ENCODE assay signal across 1 cellular context in genomic region chr20:41149679-41150131, GRCh38.
TF ChIP-seq lines count a peak whose summit lies in the region.

No MANE protein-coding gene starts in this region.

TF ChIP-seq in HepG2, 621 proteins besides CTCF, POLR2A, EP300 and RAD21 (continued from another document and continues in another):
- TF ChIP-seq, protein P1, sequence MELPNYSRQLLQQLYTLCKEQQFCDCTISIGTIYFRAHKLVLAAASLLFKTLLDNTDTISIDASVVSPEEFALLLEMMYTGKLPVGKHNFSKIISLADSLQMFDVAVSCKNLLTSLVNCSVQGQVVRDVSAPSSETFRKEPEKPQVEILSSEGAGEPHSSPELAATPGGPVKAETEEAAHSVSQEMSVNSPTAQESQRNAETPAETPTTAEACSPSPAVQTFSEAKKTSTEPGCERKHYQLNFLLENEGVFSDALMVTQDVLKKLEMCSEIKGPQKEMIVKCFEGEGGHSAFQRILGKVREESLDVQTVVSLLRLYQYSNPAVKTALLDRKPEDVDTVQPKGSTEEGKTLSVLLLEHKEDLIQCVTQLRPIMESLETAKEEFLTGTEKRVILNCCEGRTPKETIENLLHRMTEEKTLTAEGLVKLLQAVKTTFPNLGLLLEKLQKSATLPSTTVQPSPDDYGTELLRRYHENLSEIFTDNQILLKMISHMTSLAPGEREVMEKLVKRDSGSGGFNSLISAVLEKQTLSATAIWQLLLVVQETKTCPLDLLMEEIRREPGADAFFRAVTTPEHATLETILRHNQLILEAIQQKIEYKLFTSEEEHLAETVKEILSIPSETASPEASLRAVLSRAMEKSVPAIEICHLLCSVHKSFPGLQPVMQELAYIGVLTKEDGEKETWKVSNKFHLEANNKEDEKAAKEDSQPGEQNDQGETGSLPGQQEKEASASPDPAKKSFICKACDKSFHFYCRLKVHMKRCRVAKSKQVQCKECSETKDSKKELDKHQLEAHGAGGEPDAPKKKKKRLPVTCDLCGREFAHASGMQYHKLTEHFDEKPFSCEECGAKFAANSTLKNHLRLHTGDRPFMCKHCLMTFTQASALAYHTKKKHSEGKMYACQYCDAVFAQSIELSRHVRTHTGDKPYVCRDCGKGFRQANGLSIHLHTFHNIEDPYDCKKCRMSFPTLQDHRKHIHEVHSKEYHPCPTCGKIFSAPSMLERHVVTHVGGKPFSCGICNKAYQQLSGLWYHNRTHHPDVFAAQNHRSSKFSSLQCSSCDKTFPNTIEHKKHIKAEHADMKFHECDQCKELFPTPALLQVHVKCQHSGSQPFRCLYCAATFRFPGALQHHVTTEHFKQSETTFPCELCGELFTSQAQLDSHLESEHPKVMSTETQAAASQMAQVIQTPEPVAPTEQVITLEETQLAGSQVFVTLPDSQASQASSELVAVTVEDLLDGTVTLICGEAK (IDR thresholded peaks at IDR 0.05), result no peak
- TF ChIP-seq, protein P1 (CRISPR knock-in tag; IDR thresholded peaks at IDR 0.05), result no peak
- TF ChIP-seq GLMP (CRISPR knock-in tag; IDR thresholded peaks at IDR 0.05; ENCODE audit: borderline replicate concordance), result no peak
- TF ChIP-seq, protein P2, sequence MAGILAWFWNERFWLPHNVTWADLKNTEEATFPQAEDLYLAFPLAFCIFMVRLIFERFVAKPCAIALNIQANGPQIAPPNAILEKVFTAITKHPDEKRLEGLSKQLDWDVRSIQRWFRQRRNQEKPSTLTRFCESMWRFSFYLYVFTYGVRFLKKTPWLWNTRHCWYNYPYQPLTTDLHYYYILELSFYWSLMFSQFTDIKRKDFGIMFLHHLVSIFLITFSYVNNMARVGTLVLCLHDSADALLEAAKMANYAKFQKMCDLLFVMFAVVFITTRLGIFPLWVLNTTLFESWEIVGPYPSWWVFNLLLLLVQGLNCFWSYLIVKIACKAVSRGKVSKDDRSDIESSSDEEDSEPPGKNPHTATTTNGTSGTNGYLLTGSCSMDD (CRISPR knock-in tag; IDR thresholded peaks at IDR 0.05), result no peak
- TF ChIP-seq, protein P3, sequence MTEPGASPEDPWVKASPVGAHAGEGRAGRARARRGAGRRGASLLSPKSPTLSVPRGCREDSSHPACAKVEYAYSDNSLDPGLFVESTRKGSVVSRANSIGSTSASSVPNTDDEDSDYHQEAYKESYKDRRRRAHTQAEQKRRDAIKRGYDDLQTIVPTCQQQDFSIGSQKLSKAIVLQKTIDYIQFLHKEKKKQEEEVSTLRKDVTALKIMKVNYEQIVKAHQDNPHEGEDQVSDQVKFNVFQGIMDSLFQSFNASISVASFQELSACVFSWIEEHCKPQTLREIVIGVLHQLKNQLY (CRISPR knock-in tag; IDR thresholded peaks at IDR 0.05), result no peak
- peak; percentile 52; the same call in 1 of the 2 replicates for TF ChIP-seq FOSL1 (CRISPR knock-in tag; IDR thresholded peaks at IDR 0.05; ENCODE audit: borderline replicate concordance)
- no peak for TF ChIP-seq KLF13 (CRISPR knock-in tag; IDR thresholded peaks at IDR 0.05)
- TF ChIP-seq HDAC2 (CRISPR knock-in tag; IDR thresholded peaks at IDR 0.05), result 0 out of 2 replicates have a peak, but pooled peaks have one; percentile 18
- no peak for TF ChIP-seq ZBTB7B (CRISPR knock-in tag; IDR thresholded peaks at IDR 0.05)
- TF ChIP-seq, protein P4, sequence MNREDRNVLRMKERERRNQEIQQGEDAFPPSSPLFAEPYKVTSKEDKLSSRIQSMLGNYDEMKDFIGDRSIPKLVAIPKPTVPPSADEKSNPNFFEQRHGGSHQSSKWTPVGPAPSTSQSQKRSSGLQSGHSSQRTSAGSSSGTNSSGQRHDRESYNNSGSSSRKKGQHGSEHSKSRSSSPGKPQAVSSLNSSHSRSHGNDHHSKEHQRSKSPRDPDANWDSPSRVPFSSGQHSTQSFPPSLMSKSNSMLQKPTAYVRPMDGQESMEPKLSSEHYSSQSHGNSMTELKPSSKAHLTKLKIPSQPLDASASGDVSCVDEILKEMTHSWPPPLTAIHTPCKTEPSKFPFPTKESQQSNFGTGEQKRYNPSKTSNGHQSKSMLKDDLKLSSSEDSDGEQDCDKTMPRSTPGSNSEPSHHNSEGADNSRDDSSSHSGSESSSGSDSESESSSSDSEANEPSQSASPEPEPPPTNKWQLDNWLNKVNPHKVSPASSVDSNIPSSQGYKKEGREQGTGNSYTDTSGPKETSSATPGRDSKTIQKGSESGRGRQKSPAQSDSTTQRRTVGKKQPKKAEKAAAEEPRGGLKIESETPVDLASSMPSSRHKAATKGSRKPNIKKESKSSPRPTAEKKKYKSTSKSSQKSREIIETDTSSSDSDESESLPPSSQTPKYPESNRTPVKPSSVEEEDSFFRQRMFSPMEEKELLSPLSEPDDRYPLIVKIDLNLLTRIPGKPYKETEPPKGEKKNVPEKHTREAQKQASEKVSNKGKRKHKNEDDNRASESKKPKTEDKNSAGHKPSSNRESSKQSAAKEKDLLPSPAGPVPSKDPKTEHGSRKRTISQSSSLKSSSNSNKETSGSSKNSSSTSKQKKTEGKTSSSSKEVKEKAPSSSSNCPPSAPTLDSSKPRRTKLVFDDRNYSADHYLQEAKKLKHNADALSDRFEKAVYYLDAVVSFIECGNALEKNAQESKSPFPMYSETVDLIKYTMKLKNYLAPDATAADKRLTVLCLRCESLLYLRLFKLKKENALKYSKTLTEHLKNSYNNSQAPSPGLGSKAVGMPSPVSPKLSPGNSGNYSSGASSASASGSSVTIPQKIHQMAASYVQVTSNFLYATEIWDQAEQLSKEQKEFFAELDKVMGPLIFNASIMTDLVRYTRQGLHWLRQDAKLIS (CRISPR knock-in tag; IDR thresholded peaks at IDR 0.05), result no peak
- no peak for TF ChIP-seq SNAPC5 (CRISPR knock-in tag; IDR thresholded peaks at IDR 0.05; ENCODE audit: borderline replicate concordance)
- no peak for TF ChIP-seq ZNF207 (IDR thresholded peaks at IDR 0.05; ENCODE audit: borderline replicate concordance)
- no peak for TF ChIP-seq ZBTB1 (CRISPR knock-in tag; IDR thresholded peaks at IDR 0.05; ENCODE audit: borderline replicate concordance)
- TF ChIP-seq ZBTB42 (CRISPR knock-in tag; IDR thresholded peaks at IDR 0.05), result no peak
- TF ChIP-seq MIXL1 (CRISPR knock-in tag; IDR thresholded peaks at IDR 0.05), result peak; percentile 17; the same call in 1 of the 2 replicates
- TF ChIP-seq SUZ12 (IDR thresholded peaks at IDR 0.05; ENCODE audit: low read depth, low read length), result no peak
- no peak for TF ChIP-seq RBAK (CRISPR knock-in tag; IDR thresholded peaks at IDR 0.05)
- TF ChIP-seq TARDBP (CRISPR knock-in tag; IDR thresholded peaks at IDR 0.05), result no peak
- peak; percentile 87 for TF ChIP-seq RARA (CRISPR knock-in tag; IDR thresholded peaks at IDR 0.05)
- no peak for TF ChIP-seq ZNF644 (CRISPR knock-in tag; IDR thresholded peaks at IDR 0.05; ENCODE audit: low read depth)
- TF ChIP-seq PHF8 (CRISPR knock-in tag; IDR thresholded peaks at IDR 0.05), result no peak
- no peak for TF ChIP-seq ZC3H4 (CRISPR knock-in tag; IDR thresholded peaks at IDR 0.05; ENCODE audit: borderline replicate concordance)
- 0 out of 2 replicates have a peak, but pooled peaks have one; percentile 29 for TF ChIP-seq THRA (CRISPR knock-in tag; IDR thresholded peaks at IDR 0.05; ENCODE audit: borderline replicate concordance)
- TF ChIP-seq SP5 (CRISPR knock-in tag; IDR thresholded peaks at IDR 0.05; ENCODE audit: borderline replicate concordance, low read depth), result peak; percentile 38
- 0 out of 2 replicates have a peak, but pooled peaks have one; percentile 57 for TF ChIP-seq ZMYM4 (CRISPR knock-in tag; IDR thresholded peaks at IDR 0.05)
- no peak for TF ChIP-seq NR1H2 (CRISPR knock-in tag; IDR thresholded peaks at IDR 0.05; ENCODE audit: borderline replicate concordance, low read depth)
- 0 out of 2 replicates have a peak, but pooled peaks have one; percentile 21 for TF ChIP-seq PAXIP1 (CRISPR knock-in tag; conservative IDR thresholded peaks at IDR 0.05)
- TF ChIP-seq ZNF766 (CRISPR knock-in tag; IDR thresholded peaks at IDR 0.05; ENCODE audit: borderline replicate concordance), result no peak
- no peak for TF ChIP-seq EHMT2 (IDR thresholded peaks at IDR 0.05; ENCODE audit: borderline replicate concordance, low read depth, low read length)
- no peak for TF ChIP-seq ZNF589 (CRISPR knock-in tag; conservative IDR thresholded peaks at IDR 0.05)
- no peak for TF ChIP-seq ZNF800 (CRISPR knock-in tag; IDR thresholded peaks at IDR 0.05)
- TF ChIP-seq MED1 (CRISPR knock-in tag; IDR thresholded peaks at IDR 0.05), result peak; percentile 42; the same call in 1 of the 2 replicates
- peak; percentile 83 for TF ChIP-seq ESRRA (CRISPR knock-in tag; IDR thresholded peaks at IDR 0.05; ENCODE audit: low read depth)
- peak; percentile 48 to 78; a peak in 2 of 4 replicates for TF ChIP-seq NR2F1 (CRISPR knock-in tag; IDR thresholded peaks at IDR 0.05)
